ENCODE assay signal across 1 cellular context in the genomic region with DNA sequence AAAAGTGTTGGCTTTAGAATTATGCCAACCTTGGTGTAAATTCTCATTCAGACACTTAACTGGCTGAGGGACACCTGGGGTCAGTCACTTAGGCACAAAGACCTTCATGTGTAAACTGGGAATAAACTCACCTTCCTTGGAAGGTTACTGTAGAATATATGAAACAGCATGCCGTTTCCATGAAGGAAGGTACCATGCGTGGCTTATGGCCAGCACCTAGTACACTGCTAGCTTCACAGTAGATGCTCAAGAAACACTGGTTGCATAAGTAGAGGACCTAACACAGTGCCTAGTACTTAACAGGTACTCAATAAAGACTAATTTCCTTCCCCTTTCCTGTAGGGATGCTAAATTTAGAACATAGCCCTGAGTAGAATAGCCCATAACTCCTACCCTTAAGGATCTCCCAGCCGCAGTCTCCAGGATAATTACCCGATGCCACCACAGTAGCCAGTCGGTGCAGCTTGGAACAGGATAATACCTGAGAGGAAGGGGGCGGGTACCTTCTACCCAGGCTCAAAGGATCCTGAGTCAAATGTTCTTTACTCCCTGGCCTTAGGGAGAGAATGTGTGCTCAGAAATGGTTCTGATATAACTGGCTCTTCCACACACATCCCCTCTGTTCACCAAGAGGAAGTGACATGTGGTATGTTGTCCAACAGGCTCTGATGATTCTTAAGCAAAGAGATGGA.
TF ChIP-seq lines count a peak whose summit lies in the region.

No MANE protein-coding gene starts in this region.

TF ChIP-seq in HepG2, 621 proteins besides CTCF, POLR2A, EP300 and RAD21 (continued from another document and continues in another):
- TF ChIP-seq MED13 (CRISPR knock-in tag; IDR thresholded peaks at IDR 0.05) (0 out of 2 replicates have a peak, but pooled peaks have one; percentile 23), U2AF1 (optimal IDR thresholded peaks at IDR 0.05; ENCODE audit: low read depth, low read length) (peak; percentile 3), ZC3H13 (CRISPR knock-in tag; IDR thresholded peaks at IDR 0.05) (peak; percentile 84), ZNF616 (CRISPR knock-in tag; IDR thresholded peaks at IDR 0.05; ENCODE audit: low read depth) (no peak), ZFP1 (CRISPR knock-in tag; IDR thresholded peaks at IDR 0.05) (no peak), KAT8 (CRISPR knock-in tag; IDR thresholded peaks at IDR 0.05) (peak; percentile 16; the same call in 1 of the 2 replicates), IRF2 (CRISPR knock-in tag; IDR thresholded peaks at IDR 0.05) (peak; percentile 20; the same call in 1 of the 2 replicates), NR2F2 (IDR thresholded peaks at IDR 0.05; ENCODE audit: borderline replicate concordance, low read depth) (peak; percentile 8; the same call in 1 of the 2 replicates), PAX8 (CRISPR knock-in tag; IDR thresholded peaks at IDR 0.05; ENCODE audit: borderline replicate concordance) (no peak; the same call in 1 of the 2 replicates), ZEB1 (IDR thresholded peaks at IDR 0.05; ENCODE audit: insufficient replicate concordance, low read depth) (no peak), ZNF784 (CRISPR knock-in tag; IDR thresholded peaks at IDR 0.05; ENCODE audit: borderline replicate concordance) (0 out of 2 replicates have a peak, but pooled peaks have one; percentile 54), SP2 (CRISPR knock-in tag; IDR thresholded peaks at IDR 0.05) (no peak), HMGXB4 (CRISPR knock-in tag; IDR thresholded peaks at IDR 0.05; ENCODE audit: borderline replicate concordance in 1 of 2, low read depth in 1 of 2) (0 out of 4 replicates have a peak, but pooled peaks of 1 of the 2 experiments have one; percentile 9), ZNF292 (CRISPR knock-in tag; IDR thresholded peaks at IDR 0.05; ENCODE audit: borderline replicate concordance, low read depth) (no peak), TOPORS (CRISPR knock-in tag; IDR thresholded peaks at IDR 0.05) (no peak), BRD4 (CRISPR knock-in tag; IDR thresholded peaks at IDR 0.05) (peak; percentile 14; the same call in 1 of the 2 replicates), ZFP82 (CRISPR knock-in tag; IDR thresholded peaks at IDR 0.05; ENCODE audit: borderline replicate concordance) (0 out of 2 replicates have a peak, but pooled peaks have one; percentile 14), ZNF713 (CRISPR knock-in tag; IDR thresholded peaks at IDR 0.05) (no peak), EHMT2 (IDR thresholded peaks at IDR 0.05; ENCODE audit: borderline replicate concordance, low read depth, low read length) (no peak), RBM22 (optimal IDR thresholded peaks at IDR 0.05; ENCODE audit: low read length) (peak; percentile 76), TP53 (CRISPR knock-in tag; conservative IDR thresholded peaks at IDR 0.05) (no peak), ZBTB38 (CRISPR knock-in tag; IDR thresholded peaks at IDR 0.05) (no peak), ZBTB7A (CRISPR knock-in tag; IDR thresholded peaks at IDR 0.05) (0 out of 2 replicates have a peak, but pooled peaks have one; percentile 45), SRY (CRISPR knock-in tag; IDR thresholded peaks at IDR 0.05) (0 out of 2 replicates have a peak, but pooled peaks have one; percentile 4), NFYB (CRISPR knock-in tag; IDR thresholded peaks at IDR 0.05) (no peak), MLX (CRISPR knock-in tag; IDR thresholded peaks at IDR 0.05) (no peak), ZZZ3 (CRISPR knock-in tag; IDR thresholded peaks at IDR 0.05; ENCODE audit: borderline replicate concordance) (no peak), HBP1 (CRISPR knock-in tag; IDR thresholded peaks at IDR 0.05; ENCODE audit: low read depth) (peak; percentile 59; the same call in 1 of the 2 replicates), ZFP90 (CRISPR knock-in tag; IDR thresholded peaks at IDR 0.05; ENCODE audit: borderline replicate concordance) (0 out of 2 replicates have a peak, but pooled peaks have one; percentile 13), HOXD1 (CRISPR knock-in tag; IDR thresholded peaks at IDR 0.05) (no peak), CHCHD3 (CRISPR knock-in tag; IDR thresholded peaks at IDR 0.05) (peak; percentile 47; the same call in 1 of the 2 replicates), ZNF781 (CRISPR knock-in tag; IDR thresholded peaks at IDR 0.05; ENCODE audit: borderline replicate concordance, not compliant biosample characterization) (no peak), ZNF343 (CRISPR knock-in tag; IDR thresholded peaks at IDR 0.05) (peak; percentile 82; the same call in 1 of the 2 replicates), CREM (IDR thresholded peaks at IDR 0.05) (no peak), CREM (CRISPR knock-in tag; IDR thresholded peaks at IDR 0.05) (no peak), YEATS2 (CRISPR knock-in tag; IDR thresholded peaks at IDR 0.05; ENCODE audit: borderline replicate concordance) (0 out of 2 replicates have a peak, but pooled peaks have one; percentile 3), SSRP1 (CRISPR knock-in tag; IDR thresholded peaks at IDR 0.05) (peak; percentile 97), ZNF724P (CRISPR knock-in tag; IDR thresholded peaks at IDR 0.05; ENCODE audit: borderline replicate concordance) (0 out of 2 replicates have a peak, but pooled peaks have one; percentile 32), SETDB1 (CRISPR knock-in tag; IDR thresholded peaks at IDR 0.05; ENCODE audit: borderline replicate concordance) (no peak), SMC3 (IDR thresholded peaks at IDR 0.05; ENCODE audit: low read length) (no peak), HOXA5 (CRISPR knock-in tag; IDR thresholded peaks at IDR 0.05) (no peak)
- TF ChIP-seq, protein P1, sequence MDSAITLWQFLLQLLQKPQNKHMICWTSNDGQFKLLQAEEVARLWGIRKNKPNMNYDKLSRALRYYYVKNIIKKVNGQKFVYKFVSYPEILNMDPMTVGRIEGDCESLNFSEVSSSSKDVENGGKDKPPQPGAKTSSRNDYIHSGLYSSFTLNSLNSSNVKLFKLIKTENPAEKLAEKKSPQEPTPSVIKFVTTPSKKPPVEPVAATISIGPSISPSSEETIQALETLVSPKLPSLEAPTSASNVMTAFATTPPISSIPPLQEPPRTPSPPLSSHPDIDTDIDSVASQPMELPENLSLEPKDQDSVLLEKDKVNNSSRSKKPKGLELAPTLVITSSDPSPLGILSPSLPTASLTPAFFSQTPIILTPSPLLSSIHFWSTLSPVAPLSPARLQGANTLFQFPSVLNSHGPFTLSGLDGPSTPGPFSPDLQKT (CRISPR knock-in tag; IDR thresholded peaks at IDR 0.05; ENCODE audit: borderline replicate concordance) = no peak
- TF ChIP-seq, protein P2, sequence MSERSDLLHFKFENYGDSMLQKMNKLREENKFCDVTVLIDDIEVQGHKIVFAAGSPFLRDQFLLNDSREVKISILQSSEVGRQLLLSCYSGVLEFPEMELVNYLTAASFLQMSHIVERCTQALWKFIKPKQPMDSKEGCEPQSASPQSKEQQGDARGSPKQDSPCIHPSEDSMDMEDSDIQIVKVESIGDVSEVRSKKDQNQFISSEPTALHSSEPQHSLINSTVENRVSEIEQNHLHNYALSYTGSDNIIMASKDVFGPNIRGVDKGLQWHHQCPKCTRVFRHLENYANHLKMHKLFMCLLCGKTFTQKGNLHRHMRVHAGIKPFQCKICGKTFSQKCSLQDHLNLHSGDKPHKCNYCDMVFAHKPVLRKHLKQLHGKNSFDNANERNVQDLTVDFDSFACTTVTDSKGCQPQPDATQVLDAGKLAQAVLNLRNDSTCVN (CRISPR knock-in tag; IDR thresholded peaks at IDR 0.05; ENCODE audit: borderline replicate concordance) = no peak
- TF ChIP-seq, protein P3, sequence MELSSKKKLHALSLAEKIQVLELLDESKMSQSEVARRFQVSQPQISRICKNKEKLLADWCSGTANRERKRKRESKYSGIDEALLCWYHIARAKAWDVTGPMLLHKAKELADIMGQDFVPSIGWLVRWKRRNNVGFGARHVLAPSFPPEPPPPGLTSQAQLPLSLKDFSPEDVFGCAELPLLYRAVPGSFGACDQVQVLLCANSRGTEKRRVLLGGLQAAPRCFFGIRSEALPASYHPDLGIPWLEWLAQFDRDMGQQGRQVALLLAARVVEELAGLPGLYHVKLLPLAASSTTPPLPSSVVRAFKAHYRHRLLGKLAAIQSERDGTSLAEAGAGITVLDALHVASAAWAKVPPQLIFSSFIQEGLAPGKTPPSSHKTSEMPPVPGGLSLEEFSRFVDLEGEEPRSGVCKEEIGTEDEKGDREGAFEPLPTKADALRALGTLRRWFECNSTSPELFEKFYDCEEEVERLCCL (CRISPR knock-in tag; IDR thresholded peaks at IDR 0.05; ENCODE audit: borderline replicate concordance) = 0 out of 2 replicates have a peak, but pooled peaks have one; percentile 43
- TF ChIP-seq, protein P4, sequence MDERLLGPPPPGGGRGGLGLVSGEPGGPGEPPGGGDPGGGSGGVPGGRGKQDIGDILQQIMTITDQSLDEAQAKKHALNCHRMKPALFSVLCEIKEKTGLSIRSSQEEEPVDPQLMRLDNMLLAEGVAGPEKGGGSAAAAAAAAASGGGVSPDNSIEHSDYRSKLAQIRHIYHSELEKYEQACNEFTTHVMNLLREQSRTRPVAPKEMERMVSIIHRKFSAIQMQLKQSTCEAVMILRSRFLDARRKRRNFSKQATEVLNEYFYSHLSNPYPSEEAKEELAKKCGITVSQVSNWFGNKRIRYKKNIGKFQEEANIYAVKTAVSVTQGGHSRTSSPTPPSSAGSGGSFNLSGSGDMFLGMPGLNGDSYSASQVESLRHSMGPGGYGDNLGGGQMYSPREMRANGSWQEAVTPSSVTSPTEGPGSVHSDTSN (CRISPR knock-in tag; IDR thresholded peaks at IDR 0.05) = no peak; the same call in 1 of the 2 replicates
- TF ChIP-seq, protein P5, sequence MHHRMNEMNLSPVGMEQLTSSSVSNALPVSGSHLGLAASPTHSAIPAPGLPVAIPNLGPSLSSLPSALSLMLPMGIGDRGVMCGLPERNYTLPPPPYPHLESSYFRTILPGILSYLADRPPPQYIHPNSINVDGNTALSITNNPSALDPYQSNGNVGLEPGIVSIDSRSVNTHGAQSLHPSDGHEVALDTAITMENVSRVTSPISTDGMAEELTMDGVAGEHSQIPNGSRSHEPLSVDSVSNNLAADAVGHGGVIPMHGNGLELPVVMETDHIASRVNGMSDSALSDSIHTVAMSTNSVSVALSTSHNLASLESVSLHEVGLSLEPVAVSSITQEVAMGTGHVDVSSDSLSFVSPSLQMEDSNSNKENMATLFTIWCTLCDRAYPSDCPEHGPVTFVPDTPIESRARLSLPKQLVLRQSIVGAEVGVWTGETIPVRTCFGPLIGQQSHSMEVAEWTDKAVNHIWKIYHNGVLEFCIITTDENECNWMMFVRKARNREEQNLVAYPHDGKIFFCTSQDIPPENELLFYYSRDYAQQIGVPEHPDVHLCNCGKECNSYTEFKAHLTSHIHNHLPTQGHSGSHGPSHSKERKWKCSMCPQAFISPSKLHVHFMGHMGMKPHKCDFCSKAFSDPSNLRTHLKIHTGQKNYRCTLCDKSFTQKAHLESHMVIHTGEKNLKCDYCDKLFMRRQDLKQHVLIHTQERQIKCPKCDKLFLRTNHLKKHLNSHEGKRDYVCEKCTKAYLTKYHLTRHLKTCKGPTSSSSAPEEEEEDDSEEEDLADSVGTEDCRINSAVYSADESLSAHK (CRISPR knock-in tag; IDR thresholded peaks at IDR 0.05; ENCODE audit: borderline replicate concordance) = no peak
